ENCODE assay signal across 19 cellular contexts in genomic region chr3:105254154-105254553, GRCh38.
"Had no signal": no experiment of that assay in that cellular context is flagged by ENCODE, and none has a peak within 500 bp of the region (broad histone marks: within the 10 kb centered on the region; RNA-seq: fewer than 3 reads in every experiment).

No MANE protein-coding gene starts in this region.

- H3K27ac Mint-ChIP-seq: activated B cell treated with CpG ODN at 0.5 μM for 24 hours; activated CD4-positive, alpha-beta T cell treated with anti-CD3 and anti-CD28 coated beads for 36 hours; activated naive CD4-positive, alpha-beta T cell treated with anti-CD3 and anti-CD28 coated beads, Interleukin-2, amount 50 U/mL, for 72 hours; activated T-cell treated with anti-CD3 and anti-CD28 coated beads, Interleukin-2, amount 50 U/mL, for 24 hours; activated T-helper 17 cell treated with anti-CD3 and anti-CD28 coated beads, Interleukin-2, amount 50 U/mL, for 72 hours; brain; naive thymus-derived CD4-positive, alpha-beta T cell had no signal

- H3K9me3 Mint-ChIP-seq: activated B cell treated with CpG ODN at 0.5 μM for 24 hours; activated T-helper 17 cell treated with anti-CD3 and anti-CD28 coated beads, Interleukin-2, amount 50 U/mL, for 72 hours had no signal

- DNase-seq: activated B cell treated with CpG ODN at 0.5 μM for 24 hours; activated CD4-positive, alpha-beta T cell treated with anti-CD3 and anti-CD28 coated beads for 36 hours; activated CD4-positive, alpha-beta T cell treated with anti-CD3 and anti-CD28 coated beads, Interleukin-2, amount 50 U/mL, for 4 hours; activated CD8-positive, alpha-beta memory T cell treated with anti-CD3 and anti-CD28 coated beads for 24 hours; activated CD8-positive, alpha-beta memory T cell treated with anti-CD3 and anti-CD28 coated beads, Interleukin-2, amount 50 U/mL, for 4 hours; activated T-cell treated with anti-CD3 and anti-CD28 coated beads, Interleukin-2, amount 50 U/mL, for 24 hours; aorta; kidney; lower lobe of right lung; mesendoderm; naive thymus-derived CD4-positive, alpha-beta T cell; ovary; stimulated activated CD4-positive, alpha-beta T cell treated with anti-CD3 and anti-CD28 coated beads, Interleukin-4, amount 100 ng/mL, for 24 hours; stimulated activated naive CD4-positive, alpha-beta T cell treated with Interleukin-2 at 50 U/mL for 16 hours; T1000; upper lobe of left lung had no signal

- ATAC-seq: activated CD4-positive, alpha-beta T cell treated with anti-CD3 and anti-CD28 coated beads for 36 hours; activated naive CD4-positive, alpha-beta T cell treated with anti-CD3 and anti-CD28 coated beads, Interleukin-2, amount 50 U/mL, for 72 hours; activated T-helper 17 cell treated with anti-CD3 and anti-CD28 coated beads, Interleukin-2, amount 50 U/mL, for 72 hours; naive thymus-derived CD4-positive, alpha-beta T cell had no signal

- H3K36me3 Mint-ChIP-seq: activated naive CD4-positive, alpha-beta T cell treated with anti-CD3 and anti-CD28 coated beads, Interleukin-2, amount 50 U/mL, for 72 hours; brain; naive thymus-derived CD4-positive, alpha-beta T cell had no signal

- H3K4me3 Mint-ChIP-seq: activated B cell treated with CpG ODN at 0.5 μM for 24 hours; activated CD4-positive, alpha-beta T cell treated with anti-CD3 and anti-CD28 coated beads for 36 hours; activated T-cell treated with anti-CD3 and anti-CD28 coated beads, Interleukin-2, amount 50 U/mL, for 24 hours; activated T-helper 17 cell treated with anti-CD3 and anti-CD28 coated beads, Interleukin-2, amount 50 U/mL, for 72 hours; brain; naive thymus-derived CD4-positive, alpha-beta T cell had no signal

- H3K27me3 Mint-ChIP-seq: activated B cell treated with CpG ODN at 0.5 μM for 24 hours; activated T-cell treated with anti-CD3 and anti-CD28 coated beads, Interleukin-2, amount 50 U/mL, for 24 hours; activated T-helper 17 cell treated with anti-CD3 and anti-CD28 coated beads, Interleukin-2, amount 50 U/mL, for 72 hours had no signal

- H3K4me1 Mint-ChIP-seq: activated B cell treated with CpG ODN at 0.5 μM for 24 hours; activated CD4-positive, alpha-beta T cell treated with anti-CD3 and anti-CD28 coated beads for 36 hours; activated T-helper 17 cell treated with anti-CD3 and anti-CD28 coated beads, Interleukin-2, amount 50 U/mL, for 72 hours; naive thymus-derived CD4-positive, alpha-beta T cell had no signal
